15 cellular contexts compared by ENCODE assay signal in genomic region chr12:7459973-7460372, GRCh38. TPM values are rescaled to one million over a fixed set of nuclear protein-coding genes. Genes with fewer than 3 reads are reported as not detected.
DNase-seq lines count a peak whose midpoint lies in the region; ATAC-seq, FAIRE-seq and TF ChIP-seq lines count a peak whose summit lies in the region.
"Had no signal": no experiment of that assay in that cellular context is flagged by ENCODE, and none has a peak within 500 bp of the region (broad histone marks: within the 10 kb centered on the region; RNA-seq: fewer than 3 reads in every experiment).

No MANE protein-coding gene starts in this region.

- DNase-seq in H9 (no peak), lower lobe of right lung (no peak), urothelium cell line (ENCODE audit: low spot score) (no peak), NCI-H526 treated with DMSO at 0.1 percent for 48 hours (lab: John Stamatoyannopoulos, UW) (no peak)
- no peak for DNase-seq in effector memory CD4-positive, alpha-beta T cell
- DNase-seq: COR-L47, DMS79, NCI-H510A, SIG-M5 had no signal

- peak overlapping the region in 2 of 3 experiments; percentile 27 to 87; a peak in 1 of 7 replicates for H3K27ac Mint-ChIP-seq in H9
- H3K27ac Mint-ChIP-seq: CD4-positive, alpha-beta T cell had no signal

- H3K27me3 Mint-ChIP-seq in H9 (ENCODE audit: low read depth) = no peaks in the 10 kb centered on the region
- H3K27me3 Mint-ChIP-seq: CD4-positive, alpha-beta T cell had no signal

- H4K8ac ChIP-seq in H9 (replicated peaks; ENCODE audit: insufficient read length, low read depth, low read length) = no peak overlapping the region

- no peak overlapping the region for H2BK5ac ChIP-seq in H9 (ENCODE audit: insufficient read length, low read length)

- no peak overlapping the region for H3K18ac ChIP-seq in H9 (ENCODE audit: insufficient read length, low read depth, low read length)

- H3K9ac ChIP-seq in H9 (ENCODE audit: extremely low read depth, insufficient read length, low read length) = no peak overlapping the region
- H3K9ac ChIP-seq: SK-N-SH had no signal

- H2BK120ac ChIP-seq in H9 (ENCODE audit: low read depth, low read length, poor library complexity, severe bottlenecking) = no peak overlapping the region

- H4K5ac ChIP-seq in H9 (ENCODE audit: insufficient read length, low read depth, low read length) = no peak overlapping the region

- H3T11ph ChIP-seq in H9 (ENCODE audit: low read length) = no peak overlapping the region

- H2AFZ ChIP-seq in H9 (ENCODE audit: low read length) = no peak overlapping the region

- H4K91ac ChIP-seq in H9 (ENCODE audit: insufficient read length, low read depth, low read length) = no peak overlapping the region

- no peak overlapping the region for H2AK5ac ChIP-seq in H9 (ENCODE audit: insufficient read length, low read length)

- intact Hi-C loops in lower lobe of right lung (cut with DNase I) = loop anchor here (5.0 kb wide), 1 partner anchor 243 kb away; no protein-coding TSS in a partner anchor

- no peaks in the 10 kb centered on the region; a peak in 1 of 5 replicates for H3K9me3 Mint-ChIP-seq in H9
- H3K9me3 Mint-ChIP-seq: CD4-positive, alpha-beta T cell had no signal

- H3K36me3 ChIP-seq in lower lobe of right lung = no peaks in the 10 kb centered on the region
- H3K36me3 ChIP-seq in effector memory CD4-positive, alpha-beta T cell (ENCODE audit: control insufficient read depth, insufficient read depth, low read length) = no peaks in the 10 kb centered on the region
- H3K36me3 ChIP-seq: HAP-1, MG63 had no signal

- H3K4me1 ChIP-seq in H9 (ENCODE audit: insufficient read depth, low read length) (no peaks in the 10 kb centered on the region), lower lobe of right lung (no peaks in the 10 kb centered on the region)
- no peaks in the 10 kb centered on the region for H3K4me1 ChIP-seq in effector memory CD4-positive, alpha-beta T cell (ENCODE audit: control insufficient read depth, insufficient read depth, low read length, poor library complexity, severe bottlenecking)
- H3K4me1 ChIP-seq: HAP-1 had no signal

- no peaks in the 10 kb centered on the region for H3K9me3 ChIP-seq in H9 (ENCODE audit: control insufficient read depth, low read depth, low read length)
- H3K9me3 ChIP-seq in lower lobe of right lung = no peaks in the 10 kb centered on the region
- H3K9me3 ChIP-seq in effector memory CD4-positive, alpha-beta T cell (ENCODE audit: control insufficient read depth, low read length) = no peaks in the 10 kb centered on the region
- H3K9me3 ChIP-seq: HAP-1, MG63, SK-N-SH had no signal

- H3K4ac ChIP-seq in H9 (ENCODE audit: low read depth, low read length) = no peak overlapping the region

- H3K4me3 Mint-ChIP-seq in H9 = no peak overlapping the region
- H3K4me3 Mint-ChIP-seq: CD4-positive, alpha-beta T cell had no signal

- H3K79me1 ChIP-seq in H9 (ENCODE audit: insufficient read depth, low read depth, low read length, poor library complexity, severe bottlenecking) = no peaks in the 10 kb centered on the region

- H3K14ac ChIP-seq in H9 (ENCODE audit: insufficient read depth, low read length) = no peak overlapping the region

- ATAC-seq in lower lobe of right lung = peak; percentile 37 to 45
- ATAC-seq in GM21423 (IDR thresholded peaks at IDR 0.05; ENCODE audit: unreplicated experiment) = no peak

- H3K23ac ChIP-seq in H9 (ENCODE audit: insufficient read length, low read depth, low read length) = no peak overlapping the region

- no peak for TF ChIP-seq CTCF in H9 (conservative IDR thresholded peaks at IDR 0.05)
- TF ChIP-seq CTCF in VCaP (conservative IDR thresholded peaks at IDR 0.05) = no peak
- no peak for TF ChIP-seq CTCF in lower lobe of right lung (IDR thresholded peaks at IDR 0.05)

- H2BK20ac ChIP-seq in H9 (ENCODE audit: low read depth, low read length, poor library complexity, severe bottlenecking) = no peak overlapping the region

- FAIRE-seq in urothelium cell line (lab: Jason Lieb, UNC) = peak; percentile 5

- H3K4me2 ChIP-seq in H9 (ENCODE audit: insufficient read depth, insufficient read length, low read length) = no peak overlapping the region
- H3K4me2 ChIP-seq: SK-N-SH had no signal

- H3K4me3 ChIP-seq in lower lobe of right lung = no peak overlapping the region
- no peak overlapping the region for H3K4me3 ChIP-seq in effector memory CD4-positive, alpha-beta T cell (ENCODE audit: insufficient read depth, low read depth, low read length, poor library complexity, severe bottlenecking)
- H3K4me3 ChIP-seq: HAP-1, MG63 had no signal

- no peak overlapping the region for H3K56ac ChIP-seq in H9 (ENCODE audit: insufficient read length, low read depth, low read length)

- no CpG with 5 or more reads among the region's 3 CpGs for WGBS in H9 (ENCODE audit: extremely low coverage, insufficient read length, low lambda C conversion rate)

- no peak overlapping the region for H3K27ac ChIP-seq in H9 (ENCODE audit: insufficient read length, low read depth, low read length)
- peak overlapping the region; percentile 55 for H3K27ac ChIP-seq in VCaP
- H3K27ac ChIP-seq in lower lobe of right lung = no peak overlapping the region
- H3K27ac ChIP-seq in effector memory CD4-positive, alpha-beta T cell (ENCODE audit: insufficient read depth, low read length, poor library complexity, severe bottlenecking) = no peak overlapping the region

- no peaks in the 10 kb centered on the region for H3K23me2 ChIP-seq in H9 (ENCODE audit: insufficient read length, low read depth, low read length, poor library complexity, severe bottlenecking)

- H4K20me1 ChIP-seq in H9 (ENCODE audit: control insufficient read depth, insufficient read depth, insufficient read length) = no peaks in the 10 kb centered on the region

- H2BK12ac ChIP-seq in H9 (ENCODE audit: insufficient read length, low read depth, low read length) = no peak overlapping the region

- H2BK15ac ChIP-seq in H9 (ENCODE audit: low read depth, low read length) = no peak overlapping the region

- H3K27me3 ChIP-seq in H9 (ENCODE audit: insufficient read depth, low read length) = no peaks in the 10 kb centered on the region
- H3K27me3 ChIP-seq in lower lobe of right lung (ENCODE audit: low read depth) = no peaks in the 10 kb centered on the region
- no peaks in the 10 kb centered on the region for H3K27me3 ChIP-seq in effector memory CD4-positive, alpha-beta T cell (replicated peaks; ENCODE audit: control insufficient read depth, insufficient read depth, low read length, poor library complexity, severe bottlenecking)
- H3K27me3 ChIP-seq: MG63 had no signal

- peaks cover 7 to 11% of the 10 kb centered on the region in 2 experiments for H3K4me1 Mint-ChIP-seq in H9

- no peaks in the 10 kb centered on the region for H3K36me3 Mint-ChIP-seq in H9 (ENCODE audit: insufficient read depth in 1 of 3, low read depth in 3 of 3)

- H3K79me2 ChIP-seq in H9 (ENCODE audit: insufficient read depth, low read length) = no peaks in the 10 kb centered on the region

RNA-seq across cellular contexts. Expression of gene CD163L1, which starts 16.0 kb away (rescaled TPM):
- total RNA-seq in H9 (2021) (0.18 and 0.39 TPM in 2 replicates), lower lobe of right lung (4.5 TPM)
- total RNA-seq: CD4-positive, alpha-beta T cell had no signal

RNA-seq across cellular contexts. Expression of gene CD163, which starts 43.6 kb away (rescaled TPM):
- 0.07 and 0.09 TPM in 2 replicates for total RNA-seq in H9 (2021)
- 525 TPM for total RNA-seq in lower lobe of right lung

Comparison
In these comparisons a context has a peak if more than half of its experiments do, and no peak if none do; other contexts are left out.
1. RNA of gene CD163, which starts 43.6 kb away (total RNA-seq): 525 TPM in lower lobe of right lung (single experiment); 0.07 to 0.09 TPM in H9; every median in the first group is over 100 times any median in the second.